Comparison of ENCODE assay signal across 28 cellular contexts in genomic region chr11:40467771-40468170, GRCh38.
DNase-seq lines count a peak whose midpoint lies in the region; TF ChIP-seq lines count a peak whose summit lies in the region.
"Had no signal": no experiment of that assay in that cellular context is flagged by ENCODE, and none has a peak within 500 bp of the region (broad histone marks: within the 10 kb centered on the region; RNA-seq: fewer than 3 reads in every experiment).

No MANE protein-coding gene starts in this region.

- no peak for TF ChIP-seq CTCF in breast epithelium (IDR thresholded peaks at IDR 0.05)
- no peak for TF ChIP-seq CTCF in 22Rv1 (IDR thresholded peaks at IDR 0.05)

- TF ChIP-seq POLR2A in breast epithelium (IDR thresholded peaks at IDR 0.05), result no peak

- H3K27ac ChIP-seq in breast epithelium, result no peak overlapping the region
- 0 out of 2 replicates have a peak overlapping the region, but pooled peaks have one; percentile 10 for H3K27ac ChIP-seq in 22Rv1
- H3K27ac ChIP-seq: A549, BLaER1, C4-2B had no signal

- DNase-seq in T47D (ENCODE audit: low read depth in 1 of 2, low spot score in 1 of 2) (peak; percentile 36 to 90), breast epithelium (ENCODE audit: low spot score in 2 of 2) (no peak), epidermal melanocyte (ENCODE audit: insufficient read length, low spot score) (no peak)
- DNase-seq: 8988T; ACHN; AML-193; BE2C; C1 segment of cervical spinal cord; Caco-2; Calu3; CD4-positive, alpha-beta memory T cell; CD4-positive, alpha-beta T cell; CD4-positive, CD25-positive, alpha-beta regulatory T cell; CD8-positive, alpha-beta memory T cell; CD8-positive, alpha-beta T cell; COR-L47; DMS 273 treated with DMSO at 0.1 percent for 48 hours; DMS153; DMS53; DMS79; DMS79 treated with DMSO at 0.1 percent for 48 hours; DND-41; EL had no signal

- no peaks in the 10 kb centered on the region for H3K4me1 ChIP-seq in breast epithelium
- H3K4me1 ChIP-seq: A549, BE2C, BLaER1, Caco-2 had no signal

- in situ Hi-C loops in T47D (cut with HindIII; ENCODE audit: low pct_unique_long_range_greater_than_20kb, low sequenced_read_pairs), result no loop called here

- no peak overlapping the region for H3K4me3 ChIP-seq in breast epithelium
- H3K4me3 ChIP-seq: A549; BLaER1; BLaER1 treated with 17β-estradiol and CSF1 and Interleukin-3, amounts not matched to agents 10 nM and 100 nM had no signal

- H3K36me3 ChIP-seq in breast epithelium, result no peaks in the 10 kb centered on the region
- H3K36me3 ChIP-seq: BE2C; BLaER1; BLaER1 treated with 17β-estradiol and CSF1 and Interleukin-3, amounts not matched to agents 10 nM and 100 nM had no signal

- no peaks in the 10 kb centered on the region for H3K9me3 ChIP-seq in breast epithelium
- H3K9me3 ChIP-seq: A549; BE2C; BLaER1; BLaER1 treated with 17β-estradiol and CSF1 and Interleukin-3, amounts not matched to agents 10 nM and 100 nM; Caco-2 had no signal

- intact Hi-C loops in breast epithelium (cut with DNase I; ENCODE audit: low total_unique reads), result no loop called here

- no peaks in the 10 kb centered on the region for H3K27me3 ChIP-seq in breast epithelium
- H3K27me3 ChIP-seq: BE2C; BLaER1; BLaER1 treated with 17β-estradiol and CSF1 and Interleukin-3, amounts not matched to agents 10 nM and 100 nM had no signal

Comparison
In these comparisons a context has a peak if more than half of its experiments do, and no peak if none do; other contexts are left out.
1. DNase-seq: peak in T47D (2 of 2); none in breast epithelium (0 of 2) and epidermal melanocyte (single experiment).